ENCODE assay signal across 8 cellular contexts in genomic region chrX:47284616-47285015, GRCh38. TPM values are rescaled to one million over a fixed set of nuclear protein-coding genes. Genes with fewer than 3 reads are reported as not detected.
DNase-seq lines count a peak whose midpoint lies in the region; TF ChIP-seq lines count a peak whose summit lies in the region.
"Not testable (repeated sequence)": the region's sequence is repeated elsewhere in the genome, so short reads cannot be mapped to it uniquely, and the experiment has no call there.

No MANE protein-coding gene starts in this region.

- H3K79me2 ChIP-seq in Karpas-422 (ENCODE audit: low read length), result not testable (repeated sequence)

- not testable (repeated sequence) for H3K9me3 ChIP-seq in Karpas-422 (ENCODE audit: low read length)

- not testable (repeated sequence) for H3K9me3 Mint-ChIP-seq in nephron; progenitor cell of endocrine pancreas (ENCODE audit: low read depth)

- H3K4me2 ChIP-seq in Karpas-422 (ENCODE audit: low read depth, low read length, poor library complexity, severe bottlenecking), result not testable (repeated sequence)

- H3K36me3 Mint-ChIP-seq in nephron (ENCODE audit: low read depth); progenitor cell of endocrine pancreas (ENCODE audit: insufficient read depth): not testable (repeated sequence)

- H3K27ac Mint-ChIP-seq in nephron, result peak overlapping the region in 2 of 3 experiments; percentile 30 to 58
- H3K27ac Mint-ChIP-seq in progenitor cell of endocrine pancreas, result not testable (repeated sequence)

- not testable (repeated sequence) for H3K27ac ChIP-seq in 22Rv1; Karpas-422 (ENCODE audit: low read length); VCaP

- H3K4me3 ChIP-seq in Karpas-422 (ENCODE audit: low read length); cardiac fibroblast (replicated peaks in 1 of 2; ENCODE audit: low read depth in 2 of 2, low read length in 2 of 2); fibroblast of mammary gland (ENCODE audit: control insufficient read depth, low read depth, low read length): not testable (repeated sequence)

- not testable (repeated sequence) for H3K27me3 Mint-ChIP-seq in nephron (ENCODE audit: low read depth); progenitor cell of endocrine pancreas

- H2AFZ ChIP-seq in Karpas-422 (ENCODE audit: low read length), result not testable (repeated sequence)

- peak; percentile 13; the same call in 1 of the 2 replicates for TF ChIP-seq CTCF in 22Rv1 (IDR thresholded peaks at IDR 0.05)
- TF ChIP-seq CTCF in GM12873 (IDR thresholded peaks at IDR 0.05; ENCODE audit: insufficient read depth, low read depth, low read length, missing control alignments), result peak; percentile 31
- TF ChIP-seq CTCF in VCaP (conservative IDR thresholded peaks at IDR 0.05), result peak; percentile 19; the same call in 1 of the 2 replicates
- peak; percentile 17 for TF ChIP-seq CTCF in cardiac fibroblast (IDR thresholded peaks at IDR 0.05; ENCODE audit: low read depth, low read length)
- TF ChIP-seq CTCF in fibroblast of mammary gland (conservative IDR thresholded peaks at IDR 0.05; ENCODE audit: control insufficient read depth, insufficient read depth, low read depth, low read length), result peak; percentile 14
- peak in 2 of 3 experiments; percentile 12 to 14 for TF ChIP-seq CTCF in nephron (IDR thresholded peaks at IDR 0.05; ENCODE audit: unreplicated experiment in 3 of 3)
- peak; percentile 23 for TF ChIP-seq CTCF in progenitor cell of endocrine pancreas (IDR thresholded peaks at IDR 0.05; ENCODE audit: unreplicated experiment)

- H3K4me1 ChIP-seq in Karpas-422 (ENCODE audit: low read length), result not testable (repeated sequence)

- peaks cover 22% of the 10 kb centered on the region for H3K4me1 Mint-ChIP-seq in nephron
- not testable (repeated sequence) for H3K4me1 Mint-ChIP-seq in progenitor cell of endocrine pancreas (ENCODE audit: low read depth)

- not testable (repeated sequence) for H3K9ac ChIP-seq in Karpas-422 (ENCODE audit: low read length)

- not testable (repeated sequence) for H3K27me3 ChIP-seq in Karpas-422 (ENCODE audit: low read length)

- peak; percentile 46 for DNase-seq in Karpas-422
- not testable (repeated sequence) for DNase-seq in cardiac fibroblast (ENCODE audit: low read depth in 2 of 2); fibroblast of mammary gland (ENCODE audit: low read depth); progenitor cell of endocrine pancreas (ENCODE audit: low spot score, unreplicated experiment)

- not testable (repeated sequence) for H3K4me3 Mint-ChIP-seq in nephron; progenitor cell of endocrine pancreas (ENCODE audit: low read depth)

- not testable (repeated sequence) for H4K20me1 ChIP-seq in Karpas-422 (ENCODE audit: insufficient read depth, low read depth, low read length)

- not testable (repeated sequence) for H3K36me3 ChIP-seq in Karpas-422 (ENCODE audit: insufficient read depth, low read length)

- not testable (repeated sequence) for H3K9me2 ChIP-seq in Karpas-422 (replicated peaks; ENCODE audit: insufficient read depth, low read length)

RNA-seq across cellular contexts. Expression of gene USP11, which starts 51.8 kb away (rescaled TPM):
- 30.9 and 40.7 TPM in 2 replicates for total RNA-seq in Karpas-422 (2014; rRNA removed; shearing (Covaris generic); ENCODE audit: low replicate concordance)
- total RNA-seq in progenitor cell of endocrine pancreas, result 267 and 277 TPM in 2 replicates
